In the genomic region with DNA sequence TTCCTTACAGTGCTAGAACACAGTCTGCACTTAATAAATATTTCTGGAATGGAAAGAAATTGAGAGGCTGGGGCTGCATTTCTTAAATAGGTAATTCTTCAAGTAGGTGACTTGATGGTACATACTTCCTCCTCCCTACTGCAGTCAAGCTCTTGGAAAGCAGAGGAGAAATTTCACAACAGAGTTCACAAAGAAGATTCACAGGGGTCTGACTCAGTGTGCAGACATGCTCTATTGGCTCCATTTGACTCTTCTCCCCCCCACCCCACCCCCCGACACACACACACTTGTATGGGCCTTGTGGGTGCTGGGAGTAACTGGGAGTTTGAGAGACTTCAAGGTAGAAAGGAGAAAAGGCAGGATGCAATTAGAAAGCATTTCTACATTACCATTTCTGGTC, we compare ENCODE assay signal across 27 cellular contexts. TPM values are rescaled to one million over a fixed set of nuclear protein-coding genes. Genes with fewer than 3 reads are reported as not detected.
DNase-seq lines count a peak whose midpoint lies in the region; ATAC-seq, FAIRE-seq and TF ChIP-seq lines count a peak whose summit lies in the region.
"Had no signal": no experiment of that assay in that cellular context is flagged by ENCODE, and none has a peak within 500 bp of the region (broad histone marks: within the 10 kb centered on the region; RNA-seq: fewer than 3 reads in every experiment).

No MANE protein-coding gene starts in this region.

- H3K9me3 ChIP-seq in keratinocyte (ENCODE audit: control insufficient read depth, low read depth, low read length): no peaks in the 10 kb centered on the region

- DNase-seq in AG04449 (ENCODE audit: low read depth, low spot score): peak; percentile 80
- peak; percentile 52 for DNase-seq in HFFc6
- DNase-seq in epithelial cell of prostate (ENCODE audit: low read depth, low spot score): peak; percentile 16
- peak; percentile 13 for DNase-seq in keratinocyte (ENCODE audit: low read depth, low spot score)
- no peak for DNase-seq in GDM1 (lab: John Stamatoyannopoulos, UW)
- no peak for DNase-seq in MV-4-11 (lab: John Stamatoyannopoulos, UW)
- no peak for DNase-seq in occipital lobe (lab: John Stamatoyannopoulos, UW)
- DNase-seq: 8988T; activated CD4-positive, alpha-beta memory T cell treated with anti-CD3 and anti-CD28 coated beads for 36 hours; activated effector memory CD4-positive, alpha-beta T cell treated with Interleukin-2 at 50 U/mL for 16 hours; activated naive CD8-positive, alpha-beta T cell treated with anti-CD3 and anti-CD28 coated beads, Interleukin-2, amount 50 U/mL, for 24 hours; dorsolateral prefrontal cortex; Karpas-422; naive B cell; NCI-H1048; NCI-H1930; NCI-H345; OCI-M1; stimulated activated CD4-positive, alpha-beta T cell treated with anti-CD3 and anti-CD28 coated beads, Interleukin-4, amount 100 ng/mL, for 4 hours; stimulated activated naive CD8-positive, alpha-beta T cell treated with anti-CD3 and anti-CD28 coated beads, Interleukin-15, Interleukin-2, amounts not matched to agents 100 U/mL and 50 U/mL, for 24 hours; T-helper 9 cell had no signal

- no peak overlapping the region for H3K4me3 Mint-ChIP-seq in HFFc6
- H3K4me3 Mint-ChIP-seq: activated CD4-positive, alpha-beta memory T cell treated with anti-CD3 and anti-CD28 coated beads for 36 hours; activated naive CD8-positive, alpha-beta T cell treated with anti-CD3 and anti-CD28 coated beads, Interleukin-2, amount 50 U/mL, for 24 hours; CD14-positive monocyte; naive B cell had no signal

- H3K27ac Mint-ChIP-seq in HFFc6: no peak overlapping the region
- H3K27ac Mint-ChIP-seq: activated CD4-positive, alpha-beta memory T cell treated with anti-CD3 and anti-CD28 coated beads for 36 hours; activated naive CD8-positive, alpha-beta T cell treated with anti-CD3 and anti-CD28 coated beads, Interleukin-2, amount 50 U/mL, for 24 hours; CD14-positive monocyte; naive B cell had no signal

- H3K9me3 Mint-ChIP-seq in HFFc6: no peaks in the 10 kb centered on the region
- H3K9me3 Mint-ChIP-seq: activated CD4-positive, alpha-beta memory T cell treated with anti-CD3 and anti-CD28 coated beads for 36 hours; activated naive CD8-positive, alpha-beta T cell treated with anti-CD3 and anti-CD28 coated beads, Interleukin-2, amount 50 U/mL, for 24 hours had no signal

- no peaks in the 10 kb centered on the region for H3K36me3 Mint-ChIP-seq in HFFc6 (ENCODE audit: low read depth)
- H3K36me3 Mint-ChIP-seq: activated CD4-positive, alpha-beta memory T cell treated with anti-CD3 and anti-CD28 coated beads for 36 hours; CD14-positive monocyte; naive B cell had no signal

- H3K4me1 Mint-ChIP-seq in HFFc6 (ENCODE audit: low read depth): peaks cover 25% of the 10 kb centered on the region
- H3K4me1 Mint-ChIP-seq: activated naive CD8-positive, alpha-beta T cell treated with anti-CD3 and anti-CD28 coated beads, Interleukin-2, amount 50 U/mL, for 24 hours; CD14-positive monocyte; naive B cell had no signal

- no peak for ATAC-seq in GM21619 (IDR thresholded peaks at IDR 0.05; ENCODE audit: unreplicated experiment)
- ATAC-seq: activated naive CD8-positive, alpha-beta T cell treated with anti-CD3 and anti-CD28 coated beads, Interleukin-2, amount 50 U/mL, for 24 hours; Right ventricle myocardium inferior; stimulated activated naive CD8-positive, alpha-beta T cell treated with anti-CD3 and anti-CD28 coated beads, Interleukin-15, Interleukin-2, amounts not matched to agents 100 U/mL and 50 U/mL, for 24 hours had no signal

- FAIRE-seq in keratinocyte (lab: Jason Lieb, UNC): no peak
- FAIRE-seq: endothelial cell of umbilical vein, G401.6 had no signal

- no peak for TF ChIP-seq CTCF in AG04449 (IDR thresholded peaks at IDR 0.05; ENCODE audit: insufficient read depth, low read length, missing control alignments)
- no peak for TF ChIP-seq CTCF in HFFc6 (IDR thresholded peaks at IDR 0.05)
- TF ChIP-seq CTCF in keratinocyte (optimal IDR thresholded peaks at IDR 0.05 in 1 of 3, IDR thresholded peaks at IDR 0.05 in 1 of 3, conservative IDR thresholded peaks at IDR 0.05 in 1 of 3; ENCODE audit: extremely low read depth in 1 of 3, insufficient read depth in 2 of 3, low read length in 3 of 3): no peak

- H3K36me3 ChIP-seq in keratinocyte (ENCODE audit: control insufficient read depth in 2 of 2, extremely low read depth in 1 of 2, insufficient read depth in 2 of 2, low read length in 2 of 2): no peaks in the 10 kb centered on the region

- no peaks in the 10 kb centered on the region for H3K9me1 ChIP-seq in keratinocyte (ENCODE audit: control insufficient read depth, extremely low read depth, insufficient read depth, low read length)

- H3K4me3 ChIP-seq in AG04449 (ENCODE audit: low read depth, low read length) (no peak overlapping the region), keratinocyte (ENCODE audit: control insufficient read depth in 2 of 3, extremely low read depth in 1 of 3, insufficient read depth in 2 of 3, low read depth in 1 of 3, low read length in 3 of 3) (no peak overlapping the region)
- H3K4me3 ChIP-seq: dorsolateral prefrontal cortex had no signal

- POLR2A ChIA-PET in AG04449 (lab: Yijun Ruan, JAX): no interaction called here

- H3K27ac ChIP-seq in epithelial cell of prostate (peak overlapping the region; percentile 55), keratinocyte (ENCODE audit: control insufficient read depth, insufficient read depth, low read length) (no peak overlapping the region)
- H3K27ac ChIP-seq: dorsolateral prefrontal cortex had no signal

- CTCF ChIA-PET in AG04449 (lab: Yijun Ruan, JAX): interaction anchor here (0.6 kb wide), 1 partner anchor 449 kb away, joined by 3 read pairs; no protein-coding TSS in a partner anchor

- H3K79me2 ChIP-seq in keratinocyte (ENCODE audit: control insufficient read depth, insufficient read depth, low read length): no peaks in the 10 kb centered on the region

- no peak overlapping the region for H2AFZ ChIP-seq in keratinocyte (ENCODE audit: control insufficient read depth, low read length)

- dilution Hi-C loops in keratinocyte (cut with MboI; ENCODE audit: extremely low pct_ligation_motif_present, low sequenced_read_pairs): no loop called here

- H3K4me1 ChIP-seq in keratinocyte (ENCODE audit: control insufficient read depth, extremely low read depth, insufficient read depth, low read length): peaks cover 6% of the 10 kb centered on the region

- no peak overlapping the region for H3K9ac ChIP-seq in keratinocyte (ENCODE audit: control insufficient read depth, extremely low read depth, insufficient read depth, low read length)

- peaks cover 1% of the 10 kb centered on the region; the same call in 1 of the 2 replicates for H3K27me3 Mint-ChIP-seq in HFFc6 (ENCODE audit: insufficient read depth)

- H3K27me3 ChIP-seq in keratinocyte (ENCODE audit: control insufficient read depth, extremely low read depth, insufficient read depth, low read length): peaks cover 10% of the 10 kb centered on the region

- no peaks in the 10 kb centered on the region for H4K20me1 ChIP-seq in keratinocyte (ENCODE audit: control insufficient read depth, extremely low read depth, insufficient read depth, low read length)

- H3K4me2 ChIP-seq in keratinocyte (ENCODE audit: control insufficient read depth, extremely low read depth, insufficient read depth, low read depth, low read length): no peak overlapping the region

RNA-seq across cellular contexts. Expression of a gene that starts 6.2 kb away (rescaled TPM):
- 1 to 10 TPM; 6.5 to 8.5 (median 7.1) TPM for total RNA-seq in HFFc6 (2021; fragmentation: NEBNext Ultra II Directional; extraction: Animal tissue kit (Norgen Biotek cat#: 25700))
- not detected in 3 replicates for polyA plus RNA-seq in keratinocyte
- polyA plus RNA-seq in keratinocyte (2011; ENCODE audit: low read depth): not detected
- polyA plus RNA-seq in keratinocyte (2011; cell fraction: cytosol; rRNA removed): not detected in 2 replicates
- polyA plus RNA-seq in keratinocyte (2011; cell fraction: nucleus; rRNA removed): not detected in 2 replicates
- polyA plus RNA-seq in keratinocyte (2012; ENCODE audit: low replicate concordance): not detected in 2 replicates
- not detected in 3 replicates for polyA minus RNA-seq in keratinocyte
- polyA minus RNA-seq in keratinocyte (2011; cell fraction: cytosol; rRNA and poly(A)+ RNA removed): not detected
- polyA minus RNA-seq in keratinocyte (2011; cell fraction: nucleus; rRNA and poly(A)+ RNA removed): not detected in 2 replicates
- 0.16 TPM for total RNA-seq in occipital lobe
- total RNA-seq: activated CD4-positive, alpha-beta memory T cell treated with anti-CD3 and anti-CD28 coated beads for 36 hours; endothelial cell of umbilical vein; HT1080 had no signal
- polyA plus RNA-seq: CD14-positive monocyte, endothelial cell of umbilical vein had no signal

Comparison
In these comparisons a context has a peak if more than half of its experiments do, and no peak if none do; other contexts are left out.
1. DNase-seq: peak in AG04449 (single experiment), HFFc6 (single experiment), epithelial cell of prostate (single experiment) and keratinocyte (single experiment); none in GDM1 (single experiment), MV-4-11 (single experiment) and occipital lobe (single experiment).